Comparison of ENCODE assay signal across 16 cellular contexts in the genomic region with DNA sequence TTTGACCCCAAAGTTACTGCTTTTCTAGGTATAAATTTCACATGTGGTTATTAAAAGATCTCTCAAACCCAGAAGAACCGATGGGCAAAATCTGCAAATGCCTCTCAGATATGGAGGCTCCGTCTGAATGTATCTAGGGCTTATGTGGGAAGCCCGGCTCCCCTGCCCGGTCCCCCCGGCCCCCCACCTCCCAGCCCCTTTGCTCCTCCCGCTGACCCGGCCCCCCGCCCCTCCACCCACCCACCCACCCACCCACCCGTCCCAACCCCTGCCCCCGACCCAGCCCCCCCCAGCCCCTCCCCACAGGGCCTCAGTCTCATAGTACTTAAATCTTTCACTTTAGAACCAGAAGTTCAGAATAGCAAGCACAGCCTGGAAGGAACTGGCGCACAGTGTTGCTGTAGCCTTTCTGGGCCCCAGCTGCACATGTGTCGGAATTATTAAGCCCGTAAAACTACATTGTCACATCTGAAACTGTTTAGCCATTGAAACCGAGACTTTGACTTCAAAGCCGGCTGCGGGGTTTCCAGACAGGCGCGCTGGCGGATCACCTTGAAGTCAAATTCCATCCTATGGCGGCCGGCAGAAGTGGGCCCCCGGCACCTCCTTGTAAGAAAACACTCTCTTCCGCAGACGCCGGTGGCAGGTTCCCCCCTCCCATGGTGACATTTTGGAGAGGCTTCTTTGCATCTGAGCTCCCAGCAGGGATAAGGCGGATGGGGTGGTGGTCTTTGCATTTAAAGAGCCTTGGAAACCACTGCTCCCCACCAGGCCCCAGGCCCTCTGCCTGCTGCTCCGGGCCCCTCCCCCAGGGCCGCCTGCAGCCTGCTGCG. TPM values are rescaled to one million over a fixed set of nuclear protein-coding genes. Genes with fewer than 3 reads are reported as not detected.
DNase-seq lines count a peak whose midpoint lies in the region; ATAC-seq and TF ChIP-seq lines count a peak whose summit lies in the region.
"Had no signal": no experiment of that assay in that cellular context is flagged by ENCODE, and none has a peak within 500 bp of the region (broad histone marks: within the 10 kb centered on the region; RNA-seq: fewer than 3 reads in every experiment).

No MANE protein-coding gene starts in this region.

- H2AFZ ChIP-seq in OCI-LY3 (ENCODE audit: low read depth, low read length), result no peak overlapping the region

- no peaks in the 10 kb centered on the region for H3K79me2 ChIP-seq in OCI-LY3 (ENCODE audit: low read length)

- DNase-seq in Right ventricle myocardium superior, result peak; percentile 43
- no peak for DNase-seq in heart right ventricle
- peak in 2 of 3 donors; percentile 6 to 22 for DNase-seq in right cardiac atrium
- DNase-seq in spleen, result peak; percentile 71
- no peak for DNase-seq in SJCRH30
- DNase-seq in GDM1 (lab: John Stamatoyannopoulos, UW), result no peak
- DNase-seq: activated CD8-positive, alpha-beta T cell treated with anti-CD3 and anti-CD28 coated beads for 36 hours; HCEC 1CT; KBM-7; NCI-H1105 treated with DMSO at 0.1 percent for 48 hours; occipital lobe; stimulated activated naive B cell treated with anti-CD40 and anti-IgM and Interleukin-4, amounts not matched to agents 10 μg/mL and 1 μg/mL and 100 μg/mL, for 72 hours had no signal

- H3K36me3 ChIP-seq in heart right ventricle, result no peaks in the 10 kb centered on the region
- no peaks in the 10 kb centered on the region for H3K36me3 ChIP-seq in OCI-LY3 (replicated peaks; ENCODE audit: low read depth, low read length)
- H3K36me3 ChIP-seq in spleen, result no peaks in the 10 kb centered on the region
- H3K36me3 ChIP-seq in SJCRH30, result no peaks in the 10 kb centered on the region

- no peak overlapping the region for H3K27ac ChIP-seq in heart right ventricle
- H3K27ac ChIP-seq in OCI-LY3 (ENCODE audit: low read length), result no peak overlapping the region
- H3K27ac ChIP-seq in right cardiac atrium (ENCODE audit: low read length), result no peak overlapping the region
- H3K27ac ChIP-seq in spleen, result no peak overlapping the region
- no peak overlapping the region for H3K27ac ChIP-seq in SJCRH30

- no peak overlapping the region for H3K9ac ChIP-seq in OCI-LY3 (ENCODE audit: low read length)

- H3K27me3 ChIP-seq in heart right ventricle (no peaks in the 10 kb centered on the region), OCI-LY3 (ENCODE audit: low read depth, low read length) (no peaks in the 10 kb centered on the region), right cardiac atrium (ENCODE audit: control insufficient read depth, insufficient read depth) (no peaks in the 10 kb centered on the region), spleen (replicated peaks in 1 of 7) (no peaks in the 10 kb centered on the region), SJCRH30 (no peaks in the 10 kb centered on the region)

- H3K4me1 ChIP-seq in heart right ventricle (no peaks in the 10 kb centered on the region), OCI-LY3 (ENCODE audit: low read length) (no peaks in the 10 kb centered on the region), right cardiac atrium (ENCODE audit: control insufficient read depth, insufficient read depth, low read length) (no peaks in the 10 kb centered on the region), spleen (peaks cover 0 to 4% (median 0%) of the 10 kb centered on the region in 6 donors), SJCRH30 (no peaks in the 10 kb centered on the region)

- no peak for TF ChIP-seq CTCF in heart right ventricle (IDR thresholded peaks at IDR 0.05)
- no peak for TF ChIP-seq CTCF in OCI-LY3 (IDR thresholded peaks at IDR 0.05; ENCODE audit: low read depth, low read length)
- TF ChIP-seq CTCF in spleen (IDR thresholded peaks at IDR 0.05 in 8 of 11, conservative IDR thresholded peaks at IDR 0.05 in 3 of 11), result no peak

- H3K4me3 ChIP-seq in heart right ventricle, result no peak overlapping the region
- no peak overlapping the region for H3K4me3 ChIP-seq in OCI-LY3 (ENCODE audit: low read length)
- H3K4me3 ChIP-seq in right cardiac atrium (ENCODE audit: low read length), result no peak overlapping the region
- no peak overlapping the region for H3K4me3 ChIP-seq in spleen
- H3K4me3 ChIP-seq in SJCRH30, result no peak overlapping the region
- H3K4me3 ChIP-seq: smooth muscle cell had no signal

- ATAC-seq in Right ventricle myocardium superior (ENCODE audit: poor library complexity) (no peak), heart right ventricle (no peak), right cardiac atrium (no peak), GM21576 (IDR thresholded peaks at IDR 0.05; ENCODE audit: unreplicated experiment) (no peak)
- ATAC-seq: activated CD8-positive, alpha-beta T cell treated with anti-CD3 and anti-CD28 coated beads for 36 hours; stimulated activated naive B cell treated with anti-CD40 and anti-IgM and Interleukin-4, amounts not matched to agents 10 μg/mL and 1 μg/mL and 100 μg/mL, for 72 hours had no signal

- H3K4me2 ChIP-seq in OCI-LY3 (ENCODE audit: low read length), result 0 out of 2 replicates have a peak overlapping the region, but pooled peaks have one; percentile 14
- H3K4me2 ChIP-seq: smooth muscle cell had no signal

- intact Hi-C loops in Right ventricle myocardium superior (cut with DNase I), result no loop called here
- intact Hi-C loops in heart right ventricle (cut with DNase I), result no loop called here
- intact Hi-C loops in right cardiac atrium (cut with DNase I), result no loop called here
- intact Hi-C loops in spleen (cut with DNase I; ENCODE audit: low total_unique reads), result no loop called here

- no peak for TF ChIP-seq POLR2A in spleen (IDR thresholded peaks at IDR 0.05)

- no peaks in the 10 kb centered on the region for H4K20me1 ChIP-seq in OCI-LY3 (ENCODE audit: insufficient read depth, low read length)

- H3K9me3 ChIP-seq in heart right ventricle, result no peaks in the 10 kb centered on the region
- H3K9me3 ChIP-seq in OCI-LY3 (ENCODE audit: insufficient read depth, low read length), result no peaks in the 10 kb centered on the region
- no peaks in the 10 kb centered on the region for H3K9me3 ChIP-seq in right cardiac atrium (ENCODE audit: control insufficient read depth, low read length)
- H3K9me3 ChIP-seq in spleen, result no peaks in the 10 kb centered on the region
- H3K9me3 ChIP-seq in SJCRH30 (replicated peaks), result no peaks in the 10 kb centered on the region

- WGBS in heart right ventricle, 2 donors, result 67 to 75% methylated on average over 29 of the region's 29 CpGs
- 66% methylated on average over 29 of the region's 29 CpGs for WGBS in right cardiac atrium
- WGBS in spleen, 5 donors, result 54 to 68% (median 68%) methylated on average over 21 to 29 of the region's 29 CpGs

RNA-seq across cellular contexts. Expression of a gene that starts 12.8 kb away (rescaled TPM):
- total RNA-seq in Right ventricle myocardium superior (2.8 TPM), heart right ventricle (1 to 10 TPM in 7 of 10 donors, under 1 TPM in 3; 0.31 to 4.5 (median 1.5) TPM), right cardiac atrium (1 to 10 TPM; 1.9 to 8.6 (median 3.1) TPM), spleen (10 to 100 TPM in 6 of 7 donors, 1 to 10 TPM in 1; 1.4 to 52.3 (median 17.9) TPM)
- polyA plus RNA-seq in heart right ventricle (10 to 100 TPM in 1 of 2 donors, 1 to 10 TPM in 1; 5.3 to 12.7 TPM), right cardiac atrium (2.6 TPM), spleen (10 to 100 TPM in 1 of 3 donors, 1 to 10 TPM in 2; 5.9 to 16.4 (median 7.0) TPM)
- not detected in 2 replicates for total RNA-seq in SJCRH30 (2014; rRNA removed; shearing (Covaris generic))
- total RNA-seq: endothelial cell of umbilical vein had no signal

Comparison
In these comparisons a context has a peak if more than half of its experiments do, and no peak if none do; other contexts are left out.
1. DNase-seq: peak in Right ventricle myocardium superior (single experiment), right cardiac atrium (2 of 3) and spleen (single experiment); none in heart right ventricle (0 of 2), SJCRH30 (0 of 2) and GDM1 (single experiment).